ENCODE assay signal across 8 cellular contexts in genomic region chr17:35568561-35568960, GRCh38. TPM values are rescaled to one million over a fixed set of nuclear protein-coding genes. Genes with fewer than 3 reads are reported as not detected.
DNase-seq lines count a peak whose midpoint lies in the region; ATAC-seq and TF ChIP-seq lines count a peak whose summit lies in the region.

No MANE protein-coding gene starts in this region.

- H2AFZ ChIP-seq in fibroblast of lung (ENCODE audit: low read length): peak overlapping the region; percentile 90
- H2AFZ ChIP-seq in parathyroid adenoma: peak overlapping the region; percentile 84

- no peaks in the 10 kb centered on the region for H3K27me3 ChIP-seq in CD8-positive, alpha-beta memory T cell (ENCODE audit: insufficient read depth, low read length, poor library complexity, severe bottlenecking)
- H3K27me3 ChIP-seq in fibroblast of lung (ENCODE audit: control insufficient read depth, insufficient read depth, low read length) (peaks cover 3% of the 10 kb centered on the region), parathyroid adenoma (ENCODE audit: control insufficient read depth, insufficient read depth, low read length) (no peaks in the 10 kb centered on the region)

- peaks cover 0 to 15% (median 1%) of the 10 kb centered on the region in 3 donors for H3K36me3 Mint-ChIP-seq in CD8-positive, alpha-beta memory T cell

- H3K4me3 Mint-ChIP-seq in CD8-positive, alpha-beta memory T cell: peak overlapping the region; percentile 80 to 99 (median 97)

- H3K9ac ChIP-seq in fibroblast of lung (ENCODE audit: insufficient read depth, low read length): peak overlapping the region; percentile 86
- H3K9ac ChIP-seq in parathyroid adenoma: no peak overlapping the region

- ATAC-seq in GM18519 (IDR thresholded peaks at IDR 0.05; ENCODE audit: low FRiP score, unreplicated experiment): no peak

- peaks cover 30 to 42% (median 36%) of the 10 kb centered on the region in 3 donors for H3K4me1 Mint-ChIP-seq in CD8-positive, alpha-beta memory T cell

- H4K20me1 ChIP-seq in fibroblast of lung (ENCODE audit: control insufficient read depth, extremely low read depth, insufficient read depth, low read length): no peaks in the 10 kb centered on the region

- TF ChIP-seq CTCF in fibroblast of lung (conservative IDR thresholded peaks at IDR 0.05 in 1 of 2, IDR thresholded peaks at IDR 0.05 in 1 of 2; ENCODE audit: low read depth in 1 of 2, low read length in 2 of 2) (no peak), parathyroid adenoma (IDR thresholded peaks at IDR 0.05) (no peak)

- peak overlapping the region; percentile 73 for H3K27ac ChIP-seq in CD8-positive, alpha-beta memory T cell (ENCODE audit: low read depth, low read length)
- peak overlapping the region; percentile 85 for H3K27ac ChIP-seq in fibroblast of lung (ENCODE audit: insufficient read depth, low read length)
- no peak overlapping the region for H3K27ac ChIP-seq in parathyroid adenoma

- H3K27me3 Mint-ChIP-seq in CD8-positive, alpha-beta memory T cell: peaks cover 0 to 4% of the 10 kb centered on the region in 2 donors

- H3K9me3 Mint-ChIP-seq in CD8-positive, alpha-beta memory T cell: no peaks in the 10 kb centered on the region

- peak in 1 of 5 donors; percentile 3 for DNase-seq in CD8-positive, alpha-beta memory T cell
- no peak for DNase-seq in Jurkat, Clone E6-1 (ENCODE audit: low read depth, low spot score)
- peak; percentile 36 for DNase-seq in activated CD8-positive, alpha-beta memory T cell treated with anti-CD3 and anti-CD28 coated beads, Interleukin-2, amount 50 U/mL, for 4 hours
- peak; percentile 40 to 52 for DNase-seq in fibroblast of lung (ENCODE audit: low read depth in 2 of 2)
- DNase-seq in NCI-H2029 treated with DMSO at 0.1 percent for 48 hours (lab: John Stamatoyannopoulos, UW): no peak
- no peak for DNase-seq in cerebellum (ENCODE audit: low spot score)

- H3K27ac Mint-ChIP-seq in CD8-positive, alpha-beta memory T cell: peak overlapping the region; percentile 84 to 99 (median 94)

- CTCF ChIA-PET in CD8-positive, alpha-beta memory T cell (lab: Charles Lee): interaction anchor here (0.6 to 1.6 kb wide), 3 partner anchors 10 to 179 kb away, joined by 3 read pairs; no protein-coding TSS in a partner anchor

- H3K4me3 ChIP-seq in CD8-positive, alpha-beta memory T cell (ENCODE audit: low read length): peak overlapping the region; percentile 90
- H3K4me3 ChIP-seq in Jurkat, Clone E6-1 (ENCODE audit: low read length): peak overlapping the region; percentile 99
- H3K4me3 ChIP-seq in fibroblast of lung (replicated peaks in 1 of 4; ENCODE audit: control extremely low read depth in 1 of 4, insufficient read depth in 1 of 4, low read depth in 3 of 4, low read length in 4 of 4) (peak overlapping the region; percentile 73 to 100 (median 88)), parathyroid adenoma (ENCODE audit: low read depth, low read length) (peak overlapping the region; percentile 91)

- H3K36me3 ChIP-seq in CD8-positive, alpha-beta memory T cell (ENCODE audit: insufficient read depth, low read length): no peaks in the 10 kb centered on the region
- H3K36me3 ChIP-seq in fibroblast of lung (ENCODE audit: control insufficient read depth, insufficient read depth, low read length): no peaks in the 10 kb centered on the region
- H3K36me3 ChIP-seq in parathyroid adenoma (ENCODE audit: control insufficient read depth, insufficient read depth, low read length): no peaks in the 10 kb centered on the region

- peaks cover 23% of the 10 kb centered on the region for H3K4me1 ChIP-seq in CD8-positive, alpha-beta memory T cell (ENCODE audit: insufficient read depth, low read length)
- H3K4me1 ChIP-seq in fibroblast of lung (ENCODE audit: control insufficient read depth, extremely low read depth, insufficient read depth, low read length) (no peaks in the 10 kb centered on the region), parathyroid adenoma (peaks cover 11% of the 10 kb centered on the region)

- H3K4me2 ChIP-seq in fibroblast of lung (ENCODE audit: extremely low read depth, insufficient read depth, low read length): peak overlapping the region; percentile 98
- H3K4me2 ChIP-seq in parathyroid adenoma (ENCODE audit: low read length): peak overlapping the region; percentile 96

- H3K9me3 ChIP-seq in CD8-positive, alpha-beta memory T cell (ENCODE audit: low read length): no peaks in the 10 kb centered on the region
- H3K9me3 ChIP-seq in fibroblast of lung (ENCODE audit: control insufficient read depth, insufficient read depth, low read depth, low read length) (no peaks in the 10 kb centered on the region), parathyroid adenoma (ENCODE audit: control insufficient read depth, low read length) (no peaks in the 10 kb centered on the region)

- POLR2A ChIA-PET in CD8-positive, alpha-beta memory T cell (lab: Charles Lee): interaction anchor here (0.6 to 1.1 kb wide), 3 partner anchors 10 to 398 kb away, joined by 3 to 4 read pairs (median 3); partner anchors contain the start of gene PEX12

- H3K79me2 ChIP-seq in fibroblast of lung (ENCODE audit: control insufficient read depth, insufficient read depth, low read length) (peaks cover 27% of the 10 kb centered on the region), parathyroid adenoma (peaks cover 16% of the 10 kb centered on the region)

RNA-seq across cellular contexts. Expression of gene SLFN14, which starts 7.9 kb away (rescaled TPM):
- total RNA-seq in CD8-positive, alpha-beta memory T cell: under 1 TPM; 0.15 to 0.16 TPM
- 0.13 TPM for polyA plus RNA-seq in CD8-positive, alpha-beta memory T cell
- polyA plus RNA-seq in Jurkat, Clone E6-1 (2012; ENCODE audit: insufficient read depth, insufficient read length): not detected
- not detected in 2 replicates for total RNA-seq in fibroblast of lung
- not detected in 2 replicates for polyA plus RNA-seq in fibroblast of lung
- not detected in 2 replicates for polyA plus RNA-seq in fibroblast of lung (2012)
- polyA minus RNA-seq in fibroblast of lung (ENCODE audit: low replicate concordance): not detected in 2 replicates
- total RNA-seq in cerebellum: 0.18 TPM

RNA-seq across cellular contexts. Expression of gene PEX12, which starts 9.8 kb away (rescaled TPM):
- 1 to 10 TPM; 8.3 to 8.5 TPM for total RNA-seq in CD8-positive, alpha-beta memory T cell
- 2.0 TPM for polyA plus RNA-seq in CD8-positive, alpha-beta memory T cell
- polyA plus RNA-seq in Jurkat, Clone E6-1 (2012; ENCODE audit: insufficient read depth, insufficient read length): 6.6 TPM
- total RNA-seq in fibroblast of lung (6.2 and 7.1 TPM in 2 replicates), cerebellum (4.3 TPM)
- polyA plus RNA-seq in fibroblast of lung: 9.5 and 9.7 TPM in 2 replicates
- polyA plus RNA-seq in fibroblast of lung (2012): 5.0 and 5.2 TPM in 2 replicates
- 9.5 and 13.6 TPM in 2 replicates for polyA minus RNA-seq in fibroblast of lung (ENCODE audit: low replicate concordance)

RNA-seq across cellular contexts. Expression of gene AP2B1, which starts 18.6 kb away (rescaled TPM):
- total RNA-seq in CD8-positive, alpha-beta memory T cell: 100 to 1,000 TPM; 163 to 178 TPM
- 67.9 TPM for polyA plus RNA-seq in CD8-positive, alpha-beta memory T cell
- 105 TPM for polyA plus RNA-seq in Jurkat, Clone E6-1 (2012; ENCODE audit: insufficient read depth, insufficient read length)
- 61.6 and 109 TPM in 2 replicates for total RNA-seq in fibroblast of lung
- polyA plus RNA-seq in fibroblast of lung: 226 and 236 TPM in 2 replicates
- 135 and 147 TPM in 2 replicates for polyA plus RNA-seq in fibroblast of lung (2012)
- polyA minus RNA-seq in fibroblast of lung (ENCODE audit: low replicate concordance): 173 and 196 TPM in 2 replicates
- 134 TPM for total RNA-seq in cerebellum

RNA-seq across cellular contexts. Expression of gene SLFN12L, which starts 31.1 kb away (rescaled TPM):
- 10 to 100 TPM; 48.8 to 50.8 TPM for total RNA-seq in CD8-positive, alpha-beta memory T cell
- 27.5 TPM for polyA plus RNA-seq in CD8-positive, alpha-beta memory T cell
- not detected for polyA plus RNA-seq in Jurkat, Clone E6-1 (2012; ENCODE audit: insufficient read depth, insufficient read length)
- total RNA-seq in fibroblast of lung (0.17 and 0.26 TPM in 2 replicates), cerebellum (0.09 TPM)
- polyA plus RNA-seq in fibroblast of lung: 0.08 and 0.09 TPM in 2 replicates
- polyA plus RNA-seq in fibroblast of lung (2012): 0.07 TPM in 2 replicates
- 0.11 TPM in 1 of 2 replicates, not detected in the other for polyA minus RNA-seq in fibroblast of lung (ENCODE audit: low replicate concordance)

Comparison
In these comparisons a context has a peak if more than half of its experiments do, and no peak if none do; other contexts are left out.
1. DNase-seq: peak in activated CD8-positive, alpha-beta memory T cell treated with anti-CD3 and anti-CD28 coated beads, Interleukin-2, amount 50 U/mL, for 4 hours (single experiment) and fibroblast of lung (2 of 2); none in Jurkat, Clone E6-1 (single experiment), NCI-H2029 treated with DMSO at 0.1 percent for 48 hours (single experiment) and cerebellum (single experiment).
2. Peak in every context shown above with its lines, with median percentiles within 50 percentile points of each other: H3K4me3 ChIP-seq.